ENCODE assay signal across 8 cellular contexts in the genomic region with DNA sequence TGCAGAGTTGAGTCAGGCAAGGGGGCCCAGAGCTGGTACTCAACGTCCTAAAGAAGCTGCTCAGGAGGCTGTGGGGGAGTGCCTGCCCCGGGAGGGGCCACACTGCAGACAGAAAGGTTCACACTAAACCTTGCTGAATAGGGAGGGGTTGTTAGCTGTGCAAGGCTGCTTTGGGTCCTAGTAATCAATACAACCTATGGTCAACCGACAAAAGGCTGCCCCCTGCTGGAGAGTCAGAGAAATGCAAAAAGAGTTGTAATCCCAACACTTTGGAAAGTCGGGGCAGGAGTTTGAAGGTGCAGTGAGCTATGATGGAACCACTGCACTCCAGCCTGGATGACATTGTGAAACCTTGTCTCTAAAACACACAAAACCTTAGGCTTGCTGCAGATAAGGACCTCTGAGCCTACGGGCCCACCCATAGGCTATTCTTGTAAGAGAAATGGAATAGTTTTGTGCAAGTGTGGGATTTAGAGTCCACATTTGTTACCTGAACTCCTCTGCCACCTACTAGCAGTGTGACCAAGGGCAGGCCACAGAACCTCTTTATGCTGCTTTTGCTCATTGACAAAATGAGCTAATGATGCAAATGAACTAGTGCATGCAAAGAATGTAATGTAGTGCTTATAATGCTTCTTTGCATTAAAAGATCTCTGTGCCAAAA.
DNase-seq lines count a peak whose midpoint lies in the region; TF ChIP-seq lines count a peak whose summit lies in the region.

No MANE protein-coding gene starts in this region.

- H3K9me3 ChIP-seq in HEK293 (ENCODE audit: control insufficient read depth, insufficient read depth, low read depth, low read length) = no peaks in the 10 kb centered on the region
- H3K9me3 ChIP-seq in colonic mucosa = no peaks in the 10 kb centered on the region

- H3K27ac ChIP-seq in HEK293 (ENCODE audit: extremely low read depth, low read depth, low read length) (no peak overlapping the region), colonic mucosa (no peak overlapping the region)

- H3K4me3 ChIP-seq in HEK293 (ENCODE audit: low read depth, low read length) = no peak overlapping the region
- no peak overlapping the region for H3K4me3 ChIP-seq in colonic mucosa
- H3K4me3 ChIP-seq in lower leg skin (ENCODE audit: low read depth, poor library complexity, severe bottlenecking) = no peak overlapping the region

- intact Hi-C loops in colonic mucosa (cut with DNase I) = loop anchor here (5.0 to 10.0 kb wide), 2 partner anchors 301 to 598 kb away; partner anchors contain the start of gene FMNL2
- intact Hi-C loops in lower leg skin (cut with DNase I; ENCODE audit: low total_unique reads) = loop anchor here (5.0 kb wide), 1 partner anchor 443 kb away; no protein-coding TSS in a partner anchor

- H3K27me3 ChIP-seq in colonic mucosa = no peaks in the 10 kb centered on the region

- peak; percentile 60; the same call in 1 of the 2 replicates for TF ChIP-seq CTCF in HEK293 (tag by site-specific recombination; IDR thresholded peaks at IDR 0.05)
- peak; percentile 80 for TF ChIP-seq CTCF in colonic mucosa (IDR thresholded peaks at IDR 0.05)
- peak in 1 of 3 donors; percentile 34 for TF ChIP-seq CTCF in lower leg skin (IDR thresholded peaks at IDR 0.05)

- H3K9ac ChIP-seq in colonic mucosa (ENCODE audit: low read depth in 2 of 2, low read length in 2 of 2) = no peak overlapping the region

- TF ChIP-seq POLR2A in lower leg skin (IDR thresholded peaks at IDR 0.05) = no peak

- 35% methylated on average over 5 of the region's 5 CpGs for WGBS in lower leg skin, 2 donors

- DNase-seq in ELF-1 (ENCODE audit: low read depth, low spot score) (peak; percentile 74), NCI-H2227 (lab: John Stamatoyannopoulos, UW; ENCODE audit: unreplicated experiment) (peak; percentile 81), colonic mucosa (peak; percentile 73), lower leg skin (ENCODE audit: low spot score in 2 of 2) (peak; percentile 34 to 88), NCI-H1048 (lab: John Stamatoyannopoulos, UW) (no peak)
- peak; percentile 64 to 69 for DNase-seq in activated CD4-positive, alpha-beta T cell treated with anti-CD3 and anti-CD28 coated beads for 4 hours
- DNase-seq in stimulated activated CD8-positive, alpha-beta memory T cell treated with anti-CD3 and anti-CD28 coated beads, Interleukin-15, amount 100 ng/mL, for 24 hours (ENCODE audit: low read depth) = peak; percentile 35

- POLR2A ChIA-PET in HEK293 (lab: Yijun Ruan, JAX) = interaction anchor here (1.7 kb wide), 1 partner anchor 460 kb away, joined by 10 read pairs; the partner anchor contains the start of gene STAM2

- H3K36me3 ChIP-seq in HEK293 (ENCODE audit: control insufficient read depth in 2 of 2, insufficient read depth in 1 of 2, low read length in 2 of 2) (peaks cover 0 to 75% of the 10 kb centered on the region in 2 experiments; a peak in 2 of 3 replicates), colonic mucosa (no peaks in the 10 kb centered on the region)

- CTCF ChIA-PET in HEK293 (lab: Yijun Ruan, JAX) = interaction anchor here (0.5 to 4.4 kb wide), 58 partner anchors 9 to 661 kb away, joined by 3 to 34 read pairs (median 4); partner anchors contain the start of gene STAM2

- H3K4me1 ChIP-seq in HEK293 (ENCODE audit: control insufficient read depth, insufficient read depth, low read length) (no peaks in the 10 kb centered on the region), colonic mucosa (no peaks in the 10 kb centered on the region)

TF ChIP-seq in HEK293, 187 proteins besides CTCF, POLR2A, EP300 and RAD21:
- TF ChIP-seq ZNF610 (tag by site-specific recombination; IDR thresholded peaks at IDR 0.05; ENCODE audit: borderline replicate concordance) (no peak), ZNF654 (tag by site-specific recombination; IDR thresholded peaks at IDR 0.05; ENCODE audit: low read depth) (peak; percentile 58), ZNF2 (tag by site-specific recombination; IDR thresholded peaks at IDR 0.05) (peak; percentile 42; the same call in 1 of the 2 replicates), ZNF18 (tag by site-specific recombination; IDR thresholded peaks at IDR 0.05) (0 out of 2 replicates have a peak, but pooled peaks have one; percentile 60)
- TF ChIP-seq, protein P1, sequence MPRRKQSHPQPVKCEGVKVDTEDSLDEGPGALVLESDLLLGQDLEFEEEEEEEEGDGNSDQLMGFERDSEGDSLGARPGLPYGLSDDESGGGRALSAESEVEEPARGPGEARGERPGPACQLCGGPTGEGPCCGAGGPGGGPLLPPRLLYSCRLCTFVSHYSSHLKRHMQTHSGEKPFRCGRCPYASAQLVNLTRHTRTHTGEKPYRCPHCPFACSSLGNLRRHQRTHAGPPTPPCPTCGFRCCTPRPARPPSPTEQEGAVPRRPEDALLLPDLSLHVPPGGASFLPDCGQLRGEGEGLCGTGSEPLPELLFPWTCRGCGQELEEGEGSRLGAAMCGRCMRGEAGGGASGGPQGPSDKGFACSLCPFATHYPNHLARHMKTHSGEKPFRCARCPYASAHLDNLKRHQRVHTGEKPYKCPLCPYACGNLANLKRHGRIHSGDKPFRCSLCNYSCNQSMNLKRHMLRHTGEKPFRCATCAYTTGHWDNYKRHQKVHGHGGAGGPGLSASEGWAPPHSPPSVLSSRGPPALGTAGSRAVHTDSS (tag by site-specific recombination; IDR thresholded peaks at IDR 0.05) = no peak
TF ChIP-seq in HEK293: peak in this region for 3.
